In the genomic region with DNA sequence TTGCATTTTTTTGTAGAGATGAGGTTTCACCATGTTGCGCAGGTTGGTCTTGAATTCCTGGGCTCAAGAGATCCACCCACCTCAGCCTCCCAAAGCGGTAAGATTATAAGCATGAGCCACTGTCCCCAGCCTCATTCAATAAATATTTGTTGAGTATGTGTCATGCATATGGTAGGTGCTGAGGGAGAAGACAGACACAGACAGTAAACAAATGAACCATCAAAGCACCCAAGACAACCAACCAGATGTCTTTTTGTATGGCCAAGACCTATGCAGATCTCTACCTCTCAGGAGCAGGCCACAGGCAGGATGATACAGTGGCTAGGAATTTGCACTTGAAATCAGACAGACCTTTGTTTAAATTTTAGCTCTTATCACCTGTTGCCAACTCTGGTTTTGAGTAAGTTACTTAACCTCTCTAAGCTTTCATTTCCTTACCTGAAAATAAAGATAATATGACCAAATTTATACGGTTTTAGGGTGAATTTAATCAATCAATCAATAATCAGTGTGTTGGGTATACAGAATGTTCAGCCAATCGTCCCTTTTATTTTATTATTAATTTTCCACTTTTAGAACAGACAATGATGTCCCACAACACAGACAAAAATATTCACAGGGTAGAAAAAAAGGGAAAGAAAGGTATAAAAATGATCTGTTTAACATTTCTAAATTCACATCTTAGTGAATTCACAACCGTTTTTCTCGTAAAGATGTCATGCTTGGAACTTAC, we compare ENCODE assay signal across 9 cellular contexts.
DNase-seq lines count a peak whose midpoint lies in the region; TF ChIP-seq lines count a peak whose summit lies in the region.
"Had no signal": no experiment of that assay in that cellular context is flagged by ENCODE, and none has a peak within 500 bp of the region (broad histone marks: within the 10 kb centered on the region; RNA-seq: fewer than 3 reads in every experiment).

No MANE protein-coding gene starts in this region.

- H3K27me3 ChIP-seq in NT2/D1 (ENCODE audit: insufficient read depth, insufficient read length), result no peaks in the 10 kb centered on the region
- no peaks in the 10 kb centered on the region for H3K27me3 ChIP-seq in esophagus squamous epithelium

- peaks cover 19% of the 10 kb centered on the region for H3K4me1 Mint-ChIP-seq in activated CD4-positive, alpha-beta memory T cell treated with anti-CD3 and anti-CD28 coated beads, Interleukin-2, amount 10 ng/mL, durations not matched to agents 7 days and 5 days

- no peak for TF ChIP-seq POLR2A in esophagus squamous epithelium (IDR thresholded peaks at IDR 0.05)

- H3K4me3 Mint-ChIP-seq in activated CD4-positive, alpha-beta memory T cell treated with anti-CD3 and anti-CD28 coated beads, Interleukin-2, amount 10 ng/mL, durations not matched to agents 7 days and 5 days, result no peak overlapping the region
- H3K4me3 Mint-ChIP-seq: neural crest cell had no signal

- H3K4me1 ChIP-seq in NT2/D1 (ENCODE audit: insufficient read depth, insufficient read length), result no peaks in the 10 kb centered on the region
- H3K4me1 ChIP-seq in esophagus squamous epithelium, result peaks cover 0 to 29% (median 14%) of the 10 kb centered on the region in 3 donors

- H3K36me3 ChIP-seq in NT2/D1 (ENCODE audit: insufficient read depth, insufficient read length, low read length) (no peaks in the 10 kb centered on the region), esophagus squamous epithelium (no peaks in the 10 kb centered on the region)

- no peak overlapping the region for H3K9ac ChIP-seq in NT2/D1 (ENCODE audit: insufficient read length, low read depth)

- in situ Hi-C loops in GM13977 (cut with MboI; ENCODE audit: low pct_unique_long_range_greater_than_20kb, low sequenced_read_pairs, unreplicated experiment), result no loop called here

- intact Hi-C loops in esophagus squamous epithelium (cut with DNase I), result no loop called here

- H3K9me3 ChIP-seq in NT2/D1 (ENCODE audit: insufficient read depth, low read length) (peaks cover 10% of the 10 kb centered on the region; the same call in 1 of the 2 replicates), esophagus squamous epithelium (no peaks in the 10 kb centered on the region)

- peaks cover 4% of the 10 kb centered on the region for H3K36me3 Mint-ChIP-seq in activated CD4-positive, alpha-beta memory T cell treated with anti-CD3 and anti-CD28 coated beads, Interleukin-2, amount 10 ng/mL, durations not matched to agents 7 days and 5 days (ENCODE audit: low read depth)

- H3K27ac Mint-ChIP-seq in activated CD4-positive, alpha-beta memory T cell treated with anti-CD3 and anti-CD28 coated beads, Interleukin-2, amount 10 ng/mL, durations not matched to agents 7 days and 5 days, result no peak overlapping the region

- CTCF ChIA-PET in activated CD4-positive, alpha-beta memory T cell treated with anti-CD3 and anti-CD28 coated beads, Interleukin-2, amount 10 ng/mL, durations not matched to agents 7 days and 5 days (lab: Charles Lee), result interaction anchor here (0.9 kb wide), 1 partner anchor 11 kb away, joined by 4 read pairs; no protein-coding TSS in a partner anchor

- TF ChIP-seq CTCF in GM13977 (IDR thresholded peaks at IDR 0.05; ENCODE audit: extremely low read depth, insufficient read depth, missing control alignments) (no peak), esophagus squamous epithelium (IDR thresholded peaks at IDR 0.05) (no peak)

- H3K27me3 Mint-ChIP-seq in activated CD4-positive, alpha-beta memory T cell treated with anti-CD3 and anti-CD28 coated beads, Interleukin-2, amount 10 ng/mL, durations not matched to agents 7 days and 5 days, result no peaks in the 10 kb centered on the region

- 48 to 52% methylated on average over 6 of the region's 6 CpGs for WGBS in esophagus squamous epithelium, 2 donors

- H3K4me3 ChIP-seq in NT2/D1 (ENCODE audit: insufficient read length, low read depth) (no peak overlapping the region), esophagus squamous epithelium (no peak overlapping the region)

- H3K9me3 Mint-ChIP-seq in activated CD4-positive, alpha-beta memory T cell treated with anti-CD3 and anti-CD28 coated beads, Interleukin-2, amount 10 ng/mL, durations not matched to agents 7 days and 5 days, result no peaks in the 10 kb centered on the region

- POLR2A ChIA-PET in activated CD4-positive, alpha-beta memory T cell treated with anti-CD3 and anti-CD28 coated beads, Interleukin-2, amount 10 ng/mL, durations not matched to agents 7 days and 5 days (lab: Charles Lee), result no interaction called here

- peak overlapping the region in 3 of 4 donors; percentile 30 to 56 (median 39) for H3K27ac ChIP-seq in esophagus squamous epithelium

- peak; percentile 28 for DNase-seq in GM13977 (ENCODE audit: low spot score)
- DNase-seq in NT2/D1 (ENCODE audit: low read depth, low spot score), result peak; percentile 20
- no peak for DNase-seq in esophagus squamous epithelium (lab: John Stamatoyannopoulos, UW)
- peak; percentile 94 for DNase-seq in renal cortical epithelial cell (ENCODE audit: low read depth)
- no peak for DNase-seq in stimulated activated CD4-positive, alpha-beta T cell treated with anti-CD3 and anti-CD28 coated beads, Interleukin-4, amount 100 ng/mL, for 24 hours
- DNase-seq in activated gamma-delta T cell treated with Interleukin-2 at 50 U/mL for 16 hours, result no peak
- DNase-seq in DMS79 (lab: John Stamatoyannopoulos, UW), result no peak
- DNase-seq in activated CD4-positive, alpha-beta memory T cell treated with anti-CD3 and anti-CD28 coated beads, Interleukin-2, amount 10 ng/mL, durations not matched to agents 7 days and 5 days, result no peak

Comparison
In these comparisons a context has a peak if more than half of its experiments do, and no peak if none do; other contexts are left out.
1. DNase-seq: peak in GM13977 (single experiment), NT2/D1 (single experiment) and renal cortical epithelial cell (single experiment); none in esophagus squamous epithelium (single experiment), stimulated activated CD4-positive, alpha-beta T cell treated with anti-CD3 and anti-CD28 coated beads, Interleukin-4, amount 100 ng/mL, for 24 hours (single experiment), activated gamma-delta T cell treated with Interleukin-2 at 50 U/mL for 16 hours (single experiment), DMS79 (single experiment) and activated CD4-positive, alpha-beta memory T cell treated with anti-CD3 and anti-CD28 coated beads, Interleukin-2, amount 10 ng/mL, durations not matched to agents 7 days and 5 days (single experiment).